ENCODE assay signal across 7 cellular contexts in the genomic region with DNA sequence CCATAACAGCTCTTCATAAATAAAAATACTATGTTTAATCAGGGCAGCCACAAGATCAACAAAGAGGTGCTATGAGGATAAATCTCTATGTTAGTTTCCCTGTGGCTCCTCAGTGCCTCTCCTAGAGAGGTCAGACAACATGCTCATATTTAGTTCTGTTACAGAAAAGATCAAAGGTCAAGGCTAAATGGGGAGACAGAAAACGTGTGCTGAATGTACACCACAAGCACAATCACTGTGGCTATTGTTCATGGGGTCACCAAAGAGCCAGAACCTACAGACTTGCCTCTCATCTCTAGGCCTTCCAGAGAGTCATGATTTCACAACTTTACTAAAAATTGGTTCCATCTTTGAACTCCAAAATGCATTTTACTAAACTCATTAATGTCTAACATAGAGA.
"Had no signal": no experiment of that assay in that cellular context is flagged by ENCODE, and none has a peak within 500 bp of the region (broad histone marks: within the 10 kb centered on the region; RNA-seq: fewer than 3 reads in every experiment).

No MANE protein-coding gene starts in this region.

- H3K4me3 ChIP-seq: GM12878 had no signal

- FAIRE-seq: GM12878, GM12891, GM12892, GM18507, GM19239 had no signal

- DNase-seq: GDM1, GF-D8 had no signal

- ATAC-seq: GM12878 had no signal
